ENCODE assay signal across 12 cellular contexts in genomic region chr9:120886490-120886967, GRCh38. TPM values are rescaled to one million over a fixed set of nuclear protein-coding genes. Genes with fewer than 3 reads are reported as not detected.
A peak's percentile ranks its signal among the peaks of the same experiment; 100 is the strongest.
DNase-seq lines count a peak whose midpoint lies in the region; ATAC-seq and TF ChIP-seq lines count a peak whose summit lies in the region.
"Had no signal": no experiment of that assay in that cellular context is flagged by ENCODE, and none has a peak within 500 bp of the region (broad histone marks: within the 10 kb centered on the region; RNA-seq: fewer than 3 reads in every experiment).

No MANE protein-coding gene starts in this region.

- ATAC-seq in left cardiac atrium, result peak; percentile 68 to 78
- ATAC-seq in aorta (ENCODE audit: low FRiP score), result peak; percentile 58

- TF ChIP-seq CTCF in MCF 10A (IDR thresholded peaks at IDR 0.05; ENCODE audit: unreplicated experiment) (no peak), breast epithelium (IDR thresholded peaks at IDR 0.05) (no peak), RWPE1 (conservative IDR thresholded peaks at IDR 0.05; ENCODE audit: low read depth) (no peak)

- no peak overlapping the region for H3K27ac Mint-ChIP-seq in MCF 10A (ENCODE audit: low read depth, unreplicated experiment)

- DNase-seq in MCF 10A (ENCODE audit: unreplicated experiment) (peak; percentile 29), breast epithelium (ENCODE audit: low spot score in 2 of 2) (no peak), T1000 (lab: John Stamatoyannopoulos, UW) (peak; percentile 54), left cardiac atrium (no peak), aorta (peak in 1 of 2 donors; percentile 69), NCI-H2227 (lab: John Stamatoyannopoulos, UW; ENCODE audit: unreplicated experiment) (no peak), RWPE1 (ENCODE audit: low spot score) (no peak), posterior cingulate gyrus (no peak)
- DNase-seq: activated CD4-positive, alpha-beta T cell treated with anti-CD3 and anti-CD28 coated beads, Interleukin-2, amount 50 U/mL, for 1 hour had no signal

- no peaks in the 10 kb centered on the region for H3K4me1 Mint-ChIP-seq in MCF 10A (ENCODE audit: insufficient read depth, unreplicated experiment)

- no peaks in the 10 kb centered on the region for H3K36me3 Mint-ChIP-seq in MCF 10A (ENCODE audit: insufficient read depth, unreplicated experiment)
- H3K36me3 Mint-ChIP-seq: IgD-negative memory B cell had no signal

- intact Hi-C loops in MCF 10A (cut with micrococcal nuclease), result no loop called here
- intact Hi-C loops in breast epithelium (cut with DNase I; ENCODE audit: low total_unique reads), result no loop called here
- intact Hi-C loops in left cardiac atrium (cut with DNase I), result no loop called here
- intact Hi-C loops in aorta (cut with DNase I), result no loop called here
- intact Hi-C loops in posterior cingulate gyrus (cut with DNase I), result no loop called here

- 67 to 68% methylated on average over 8 of the region's 8 CpGs for WGBS in aorta, 2 donors

- POLR2A ChIA-PET in MCF 10A (lab: Yijun Ruan, JAX) (interaction anchor here (1.3 kb wide), 1 partner anchor 93 kb away, joined by 3 read pairs; the partner anchor contains the start of gene FBXW2), RWPE1 (lab: Yijun Ruan, JAX; ENCODE audit: low non-redundant PET) (no interaction called here)

- TF ChIP-seq POLR2A in breast epithelium (IDR thresholded peaks at IDR 0.05), result no peak

- no TSS peak for BruUV-seq in MCF 10A (replicated peaks; lab: Mats Ljungman, UMichigan)

- H3K27me3 Mint-ChIP-seq in MCF 10A (ENCODE audit: insufficient read depth, unreplicated experiment), result no peaks in the 10 kb centered on the region
- H3K27me3 Mint-ChIP-seq: IgD-negative memory B cell had no signal

- no peak overlapping the region for H3K27ac ChIP-seq in breast epithelium
- H3K27ac ChIP-seq in aorta (ENCODE audit: low read depth in 1 of 2, low read length in 2 of 2), result no peak overlapping the region
- no peak overlapping the region for H3K27ac ChIP-seq in RWPE1
- H3K27ac ChIP-seq: C4-2B, prostate gland had no signal

- CTCF ChIA-PET in MCF 10A (lab: Yijun Ruan, JAX), result interaction anchor here (1.2 to 4.3 kb wide), 2 partner anchors 17 to 50 kb away, joined by 3 to 17 read pairs; no protein-coding TSS in a partner anchor
- CTCF ChIA-PET in RWPE1 (lab: Yijun Ruan, JAX), result interaction anchor here (1.3 kb wide), 1 partner anchor 130 kb away, joined by 8 read pairs; no protein-coding TSS in a partner anchor

- H3K9me3 ChIP-seq in breast epithelium, result no peaks in the 10 kb centered on the region
- H3K9me3 ChIP-seq in aorta (ENCODE audit: control insufficient read depth, low read length), result no peaks in the 10 kb centered on the region
- H3K9me3 ChIP-seq: prostate gland had no signal

- H3K4me3 Mint-ChIP-seq in MCF 10A (ENCODE audit: unreplicated experiment), result no peak overlapping the region

- H3K36me3 ChIP-seq in breast epithelium (no peaks in the 10 kb centered on the region), aorta (ENCODE audit: control insufficient read depth in 1 of 2, insufficient read depth in 2 of 2, low read length in 1 of 2) (no peaks in the 10 kb centered on the region)
- H3K36me3 ChIP-seq: prostate gland had no signal

- H3K4me1 ChIP-seq in breast epithelium (no peaks in the 10 kb centered on the region), aorta (ENCODE audit: control insufficient read depth in 1 of 2, insufficient read depth in 2 of 2, low read length in 2 of 2) (no peaks in the 10 kb centered on the region)
- H3K4me1 ChIP-seq: prostate gland had no signal

- no peaks in the 10 kb centered on the region for H3K9me3 Mint-ChIP-seq in MCF 10A (ENCODE audit: unreplicated experiment)
- H3K9me3 Mint-ChIP-seq: IgD-negative memory B cell had no signal

- H3K4me3 ChIP-seq in breast epithelium (no peak overlapping the region), aorta (ENCODE audit: low read length in 2 of 2) (no peak overlapping the region)
- H3K4me3 ChIP-seq: prostate gland had no signal

- no peaks in the 10 kb centered on the region for H3K27me3 ChIP-seq in breast epithelium
- no peaks in the 10 kb centered on the region for H3K27me3 ChIP-seq in aorta (ENCODE audit: control insufficient read depth in 1 of 2, insufficient read depth in 2 of 2, low read length in 1 of 2)

RNA-seq across cellular contexts. Expression of gene PHF19, which starts 9.5 kb away (rescaled TPM):
- total RNA-seq in MCF 10A (2022) (39.6 and 61.0 TPM in 2 replicates), breast epithelium (10 to 100 TPM; 16.5 to 33.1 (median 19.0) TPM), left cardiac atrium (10 to 100 TPM; 16.8 to 18.5 TPM), aorta (10 to 100 TPM; 40.1 to 62.3 TPM)
- polyA plus RNA-seq in aorta, result 10 to 100 TPM; 25.9 to 66.7 TPM

RNA-seq across cellular contexts. Expression of gene TRAF1, which starts 40.1 kb away (rescaled TPM):
- total RNA-seq in MCF 10A (2022) (0.84 and 1.2 TPM in 2 replicates), breast epithelium (1 to 10 TPM; 4.9 to 8.6 (median 7.3) TPM), left cardiac atrium (1 to 10 TPM; 3.3 to 3.7 TPM), aorta (10 to 100 TPM; 19.8 to 25.7 TPM)
- polyA plus RNA-seq in aorta, result 10 to 100 TPM; 10.5 to 43.3 TPM

RNA-seq across cellular contexts. Expression of gene PSMD5, which starts 43.8 kb away (rescaled TPM):
- 71.0 and 91.0 TPM in 2 replicates for total RNA-seq in MCF 10A (2022)
- total RNA-seq in breast epithelium, result 10 to 100 TPM; 48.3 to 54.1 (median 50.3) TPM
- 10 to 100 TPM; 22.5 to 25.9 TPM for total RNA-seq in left cardiac atrium
- total RNA-seq in aorta, result 10 to 100 TPM; 41.2 to 44.8 TPM
- polyA plus RNA-seq in aorta, result 10 to 100 TPM; 17.4 to 24.8 TPM

Comparison
In these comparisons a context has a peak if more than half of its experiments do, and no peak if none do; other contexts are left out.
1. DNase-seq: peak in MCF 10A (single experiment) and T1000 (single experiment); none in breast epithelium (0 of 2), left cardiac atrium (single experiment), NCI-H2227 (single experiment), RWPE1 (single experiment) and posterior cingulate gyrus (0 of 10).